In genomic region chr12:51917746-51918453, GRCh38 we compare ENCODE assay signal across 1 cellular context.
TF ChIP-seq lines count a peak whose summit lies in the region.

No MANE protein-coding gene starts in this region.

TF ChIP-seq in H1, 55 proteins besides CTCF, POLR2A, EP300 and RAD21:
- TF ChIP-seq, protein P1, sequence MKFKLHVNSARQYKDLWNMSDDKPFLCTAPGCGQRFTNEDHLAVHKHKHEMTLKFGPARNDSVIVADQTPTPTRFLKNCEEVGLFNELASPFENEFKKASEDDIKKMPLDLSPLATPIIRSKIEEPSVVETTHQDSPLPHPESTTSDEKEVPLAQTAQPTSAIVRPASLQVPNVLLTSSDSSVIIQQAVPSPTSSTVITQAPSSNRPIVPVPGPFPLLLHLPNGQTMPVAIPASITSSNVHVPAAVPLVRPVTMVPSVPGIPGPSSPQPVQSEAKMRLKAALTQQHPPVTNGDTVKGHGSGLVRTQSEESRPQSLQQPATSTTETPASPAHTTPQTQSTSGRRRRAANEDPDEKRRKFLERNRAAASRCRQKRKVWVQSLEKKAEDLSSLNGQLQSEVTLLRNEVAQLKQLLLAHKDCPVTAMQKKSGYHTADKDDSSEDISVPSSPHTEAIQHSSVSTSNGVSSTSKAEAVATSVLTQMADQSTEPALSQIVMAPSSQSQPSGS (IDR thresholded peaks at IDR 0.05; ENCODE audit: low read length), result no peak
- TF ChIP-seq TCF12 (IDR thresholded peaks at IDR 0.05; ENCODE audit: low read depth, low read length) (no peak), RFX5 (IDR thresholded peaks at IDR 0.05; ENCODE audit: borderline replicate concordance, low read depth, low read length) (no peak), BCL11A (IDR thresholded peaks at IDR 0.05; ENCODE audit: low read depth in 2 of 2, low read length in 2 of 2) (no peak), SP1 (IDR thresholded peaks at IDR 0.05; ENCODE audit: low read depth, low read length) (no peak), POLR2AphosphoS5 (IDR thresholded peaks at IDR 0.05; ENCODE audit: low read depth, low read length) (no peak), RXRA (IDR thresholded peaks at IDR 0.05; ENCODE audit: insufficient read depth, low read depth, low read length) (no peak), NRF1 (IDR thresholded peaks at IDR 0.05; ENCODE audit: low read depth, low read length) (no peak), POU5F1 (IDR thresholded peaks at IDR 0.05; ENCODE audit: low read depth, low read length) (no peak), CHD1 (IDR thresholded peaks at IDR 0.05; ENCODE audit: low read depth, low read length) (no peak), GABPA (IDR thresholded peaks at IDR 0.05; ENCODE audit: borderline replicate concordance, insufficient read depth, low read length) (no peak), SP2 (IDR thresholded peaks at IDR 0.05; ENCODE audit: low read length) (no peak), JUN (IDR thresholded peaks at IDR 0.05; ENCODE audit: low read depth, low read length) (no peak), CHD2 (IDR thresholded peaks at IDR 0.05; ENCODE audit: low read length) (no peak)
- TF ChIP-seq, protein P2, sequence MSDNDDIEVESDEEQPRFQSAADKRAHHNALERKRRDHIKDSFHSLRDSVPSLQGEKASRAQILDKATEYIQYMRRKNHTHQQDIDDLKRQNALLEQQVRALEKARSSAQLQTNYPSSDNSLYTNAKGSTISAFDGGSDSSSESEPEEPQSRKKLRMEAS (IDR thresholded peaks at IDR 0.05), result no peak
TF ChIP-seq in H1: peak in this region for 0.
